In genomic region chr6:147131728-147132127, GRCh38 we compare ENCODE assay signal across 14 cellular contexts.
A peak's percentile ranks its signal among the peaks of the same experiment; 100 is the strongest.
DNase-seq lines count a peak whose midpoint lies in the region; ATAC-seq lines count a peak whose summit lies in the region.
"Had no signal": no experiment of that assay in that cellular context is flagged by ENCODE, and none has a peak within 500 bp of the region (broad histone marks: within the 10 kb centered on the region; RNA-seq: fewer than 3 reads in every experiment).

No MANE protein-coding gene starts in this region.

- H2AFZ ChIP-seq in neuron (ENCODE audit: low read depth, low read length), result peak overlapping the region; percentile 48

- H3K36me3 ChIP-seq in endocrine pancreas (ENCODE audit: control insufficient read depth, insufficient read depth, low read length), result no peaks in the 10 kb centered on the region
- H3K36me3 ChIP-seq in neuron (ENCODE audit: insufficient read depth, low read length), result no peaks in the 10 kb centered on the region
- H3K36me3 ChIP-seq: adrenal gland had no signal

- H3K9ac ChIP-seq in endocrine pancreas (ENCODE audit: control insufficient read depth, insufficient read depth, low read length), result no peak overlapping the region

- H3K4me1 ChIP-seq in endocrine pancreas (ENCODE audit: control insufficient read depth, insufficient read depth, low read length) (peaks cover 13% of the 10 kb centered on the region), neuron (ENCODE audit: insufficient read depth, low read length) (peaks cover 10% of the 10 kb centered on the region)

- DNase-seq in DMS153 (lab: John Stamatoyannopoulos, UW), result peak; percentile 40
- DNase-seq in DMS153 treated with DMSO at 0.1 percent for 48 hours (lab: John Stamatoyannopoulos, UW; ENCODE audit: unreplicated experiment), result no peak
- peak; percentile 59 for DNase-seq in NCI-H774 (lab: John Stamatoyannopoulos, UW)
- no peak for DNase-seq in NK-92 (lab: John Stamatoyannopoulos, UW; ENCODE audit: unreplicated experiment)
- DNase-seq: activated CD8-positive, alpha-beta memory T cell treated with anti-CD3 and anti-CD28 coated beads, Interleukin-2, amount 10 ng/mL, durations not matched to agents 7 days and 5 days; adrenal gland; Calu3; H9; stimulated activated naive CD4-positive, alpha-beta T cell treated with Interleukin-2 at 50 U/mL for 16 hours had no signal

- no peak for ATAC-seq in HG02852 (IDR thresholded peaks at IDR 0.05; ENCODE audit: unreplicated experiment)
- no peak for ATAC-seq in HG02884 (IDR thresholded peaks at IDR 0.05; ENCODE audit: unreplicated experiment)
- ATAC-seq: activated CD8-positive, alpha-beta memory T cell treated with anti-CD3 and anti-CD28 coated beads, Interleukin-2, amount 10 ng/mL, durations not matched to agents 7 days and 5 days; Panc1 had no signal

- H3K9me3 ChIP-seq in endocrine pancreas (ENCODE audit: control insufficient read depth, low read length) (no peaks in the 10 kb centered on the region), neuron (ENCODE audit: low read length) (no peaks in the 10 kb centered on the region)
- H3K9me3 ChIP-seq: adrenal gland had no signal

- H3K27me3 ChIP-seq in endocrine pancreas (ENCODE audit: control insufficient read depth, insufficient read depth, low read length) (no peaks in the 10 kb centered on the region), neuron (ENCODE audit: insufficient read depth, low read length) (no peaks in the 10 kb centered on the region)
- H3K27me3 ChIP-seq: adrenal gland had no signal

- H3K4me3 ChIP-seq in endocrine pancreas (ENCODE audit: control insufficient read depth, insufficient read depth, low read length) (peak overlapping the region; percentile 84), neuron (ENCODE audit: low read length) (no peak overlapping the region)
- H3K4me3 ChIP-seq: adrenal gland had no signal

Comparison
In these comparisons a context has a peak if more than half of its experiments do, and no peak if none do; other contexts are left out.
1. DNase-seq: peak in DMS153 (single experiment) and NCI-H774 (single experiment); none in DMS153 treated with DMSO at 0.1 percent for 48 hours (single experiment) and NK-92 (single experiment).